33 cellular contexts compared by ENCODE assay signal in the genomic region with DNA sequence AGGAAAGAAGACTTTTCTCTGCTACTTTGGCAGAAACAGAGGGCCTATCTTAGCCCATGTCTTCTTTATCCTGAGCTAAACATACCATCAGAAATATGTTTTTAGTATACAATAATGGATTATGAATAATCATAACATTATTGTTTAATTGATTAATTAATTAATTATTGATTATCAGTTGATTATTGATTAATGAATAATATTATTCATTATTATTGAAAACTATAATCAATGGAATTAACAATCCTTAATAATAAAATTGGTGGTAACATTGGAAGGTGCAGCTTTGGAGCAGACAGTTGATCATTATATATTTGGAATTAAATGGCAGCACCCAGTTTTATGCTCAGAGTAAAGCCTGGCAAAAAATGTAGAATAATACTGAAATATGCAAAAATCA.
"Had no signal": no experiment of that assay in that cellular context is flagged by ENCODE, and none has a peak within 500 bp of the region (broad histone marks: within the 10 kb centered on the region; RNA-seq: fewer than 3 reads in every experiment).

No MANE protein-coding gene starts in this region.

- H3K36me3 Mint-ChIP-seq: activated naive CD4-positive, alpha-beta T cell treated with anti-CD3 and anti-CD28 coated beads, Interleukin-2, amount 10 ng/mL, durations not matched to agents 7 days and 5 days; activated naive CD8-positive, alpha-beta T cell had no signal

- ATAC-seq: activated CD4-positive, alpha-beta T cell treated with anti-CD3 and anti-CD28 coated beads for 36 hours; activated T-cell treated with anti-CD3 and anti-CD28 coated beads, Interleukin-2, amount 50 U/mL, for 72 hours; esophagus mucosa; gastrocnemius medialis; heart left ventricle; T-helper 17 cell had no signal

- H3K27me3 Mint-ChIP-seq: activated CD4-positive, alpha-beta memory T cell treated with anti-CD3 and anti-CD28 coated beads, Interleukin-2, amount 10 ng/mL, durations not matched to agents 7 days and 5 days; activated CD4-positive, alpha-beta T cell treated with anti-CD3 and anti-CD28 coated beads, Interleukin-2, amount 10 ng/mL, durations not matched to agents 24 days and 14 days; activated naive CD4-positive, alpha-beta T cell treated with anti-CD3 and anti-CD28 coated beads, Interleukin-2, amount 10 ng/mL, durations not matched to agents 7 days and 5 days; activated naive CD8-positive, alpha-beta T cell; activated T-cell treated with anti-CD3 and anti-CD28 coated beads, Interleukin-2, amount 50 U/mL, for 24 hours; central memory CD8-positive, alpha-beta T cell; T-helper 17 cell had no signal

- H3K4me1 Mint-ChIP-seq: activated CD4-positive, alpha-beta memory T cell treated with anti-CD3 and anti-CD28 coated beads, Interleukin-2, amount 10 ng/mL, durations not matched to agents 7 days and 5 days; activated CD4-positive, alpha-beta T cell treated with anti-CD3 and anti-CD28 coated beads for 36 hours; activated CD4-positive, alpha-beta T cell treated with anti-CD3 and anti-CD28 coated beads, Interleukin-2, amount 10 ng/mL, durations not matched to agents 24 days and 14 days; activated naive CD4-positive, alpha-beta T cell treated with anti-CD3 and anti-CD28 coated beads, Interleukin-2, amount 10 ng/mL, durations not matched to agents 7 days and 5 days; central memory CD8-positive, alpha-beta T cell; T-helper 17 cell had no signal

- H3K27ac ChIP-seq: brain microvascular endothelial cell, gastrocnemius medialis, heart left ventricle, WERI-Rb-1 had no signal

- FAIRE-seq: astrocyte, bronchial epithelial cell had no signal

- H3K4me3 Mint-ChIP-seq: activated CD4-positive, alpha-beta memory T cell treated with anti-CD3 and anti-CD28 coated beads, Interleukin-2, amount 10 ng/mL, durations not matched to agents 7 days and 5 days; activated CD4-positive, alpha-beta T cell treated with anti-CD3 and anti-CD28 coated beads for 36 hours; activated CD4-positive, alpha-beta T cell treated with anti-CD3 and anti-CD28 coated beads, Interleukin-2, amount 10 ng/mL, durations not matched to agents 24 days and 14 days; activated naive CD4-positive, alpha-beta T cell treated with anti-CD3 and anti-CD28 coated beads, Interleukin-2, amount 10 ng/mL, durations not matched to agents 7 days and 5 days; activated naive CD8-positive, alpha-beta T cell; activated T-cell treated with anti-CD3 and anti-CD28 coated beads, Interleukin-2, amount 50 U/mL, for 24 hours; activated T-cell treated with anti-CD3 and anti-CD28 coated beads, Interleukin-2, amount 50 U/mL, for 72 hours; central memory CD8-positive, alpha-beta T cell; T-helper 17 cell; T-helper 2 cell treated with Interferon-gamma antibody and Interleukin-4, amounts not matched to agents 5 μg/mL and 100 μg/mL, for 36 hours had no signal

- H3K4me3 ChIP-seq: gastrocnemius medialis, heart left ventricle had no signal

- H3K9me3 ChIP-seq: gastrocnemius medialis, heart left ventricle had no signal

- H3K27ac Mint-ChIP-seq: activated CD4-positive, alpha-beta memory T cell treated with anti-CD3 and anti-CD28 coated beads, Interleukin-2, amount 10 ng/mL, durations not matched to agents 7 days and 5 days; activated CD4-positive, alpha-beta T cell treated with anti-CD3 and anti-CD28 coated beads for 36 hours; activated CD4-positive, alpha-beta T cell treated with anti-CD3 and anti-CD28 coated beads, Interleukin-2, amount 10 ng/mL, durations not matched to agents 24 days and 14 days; activated naive CD4-positive, alpha-beta T cell treated with anti-CD3 and anti-CD28 coated beads, Interleukin-2, amount 10 ng/mL, durations not matched to agents 7 days and 5 days; activated naive CD8-positive, alpha-beta T cell; activated T-cell treated with anti-CD3 and anti-CD28 coated beads, Interleukin-2, amount 50 U/mL, for 24 hours; activated T-cell treated with anti-CD3 and anti-CD28 coated beads, Interleukin-2, amount 50 U/mL, for 72 hours; T-helper 17 cell; T-helper 2 cell treated with Interferon-gamma antibody and Interleukin-4, amounts not matched to agents 5 μg/mL and 100 μg/mL, for 36 hours had no signal

- H3K36me3 ChIP-seq: brain microvascular endothelial cell, gastrocnemius medialis, heart left ventricle, WERI-Rb-1 had no signal

- H3K9me3 Mint-ChIP-seq: activated CD4-positive, alpha-beta memory T cell treated with anti-CD3 and anti-CD28 coated beads, Interleukin-2, amount 10 ng/mL, durations not matched to agents 7 days and 5 days; activated CD4-positive, alpha-beta T cell treated with anti-CD3 and anti-CD28 coated beads, Interleukin-2, amount 10 ng/mL, durations not matched to agents 24 days and 14 days; activated naive CD4-positive, alpha-beta T cell treated with anti-CD3 and anti-CD28 coated beads, Interleukin-2, amount 10 ng/mL, durations not matched to agents 7 days and 5 days; activated T-cell treated with anti-CD3 and anti-CD28 coated beads, Interleukin-2, amount 50 U/mL, for 24 hours; T-helper 2 cell treated with Interferon-gamma antibody and Interleukin-4, amounts not matched to agents 5 μg/mL and 100 μg/mL, for 36 hours had no signal

- H3K4me1 ChIP-seq: gastrocnemius medialis, heart left ventricle had no signal

- DNase-seq: activated CD4-positive, alpha-beta memory T cell treated with anti-CD3 and anti-CD28 coated beads, Interleukin-2, amount 10 ng/mL, durations not matched to agents 7 days and 5 days; activated CD4-positive, alpha-beta T cell treated with anti-CD3 and anti-CD28 coated beads for 36 hours; activated CD4-positive, alpha-beta T cell treated with anti-CD3 and anti-CD28 coated beads, Interleukin-2, amount 10 ng/mL, durations not matched to agents 24 days and 14 days; activated CD4-positive, alpha-beta T cell treated with anti-CD3 and anti-CD28 coated beads, Interleukin-2, amount 50 U/mL, for 4 hours; activated CD4-positive, CD25-positive, alpha-beta regulatory T cell; activated CD4-positive, CD25-positive, alpha-beta regulatory T cell treated with anti-CD3 and anti-CD28 coated beads, Interleukin-2, amount 50 U/mL, for 72 hours; activated CD8-positive, alpha-beta memory T cell treated with anti-CD3 and anti-CD28 coated beads, Interleukin-2, amount 50 U/mL, for 48 hours; activated gamma-delta T cell; activated naive CD4-positive, alpha-beta T cell; activated naive CD4-positive, alpha-beta T cell treated with anti-CD3 and anti-CD28 coated beads, Interleukin-2, amount 10 ng/mL, durations not matched to agents 7 days and 5 days; activated T-cell treated with anti-CD3 and anti-CD28 coated beads for 4 hours; activated T-cell treated with anti-CD3 and anti-CD28 coated beads, Interleukin-2, amount 50 U/mL, for 24 hours; activated T-cell treated with anti-CD3 and anti-CD28 coated beads, Interleukin-2, amount 50 U/mL, for 72 hours; amniotic stem cell; anterior cingulate cortex; brain microvascular endothelial cell; cortex of kidney; dermis blood vessel endothelial cell; effector CD4-positive, alpha-beta T cell; foreskin fibroblast; gastrocnemius medialis; glutamatergic neuron; heart left ventricle; T-helper 1 cell; T-helper 17 cell; T1000; WERI-Rb-1 had no signal
